8 cellular contexts compared by ENCODE assay signal in the genomic region with DNA sequence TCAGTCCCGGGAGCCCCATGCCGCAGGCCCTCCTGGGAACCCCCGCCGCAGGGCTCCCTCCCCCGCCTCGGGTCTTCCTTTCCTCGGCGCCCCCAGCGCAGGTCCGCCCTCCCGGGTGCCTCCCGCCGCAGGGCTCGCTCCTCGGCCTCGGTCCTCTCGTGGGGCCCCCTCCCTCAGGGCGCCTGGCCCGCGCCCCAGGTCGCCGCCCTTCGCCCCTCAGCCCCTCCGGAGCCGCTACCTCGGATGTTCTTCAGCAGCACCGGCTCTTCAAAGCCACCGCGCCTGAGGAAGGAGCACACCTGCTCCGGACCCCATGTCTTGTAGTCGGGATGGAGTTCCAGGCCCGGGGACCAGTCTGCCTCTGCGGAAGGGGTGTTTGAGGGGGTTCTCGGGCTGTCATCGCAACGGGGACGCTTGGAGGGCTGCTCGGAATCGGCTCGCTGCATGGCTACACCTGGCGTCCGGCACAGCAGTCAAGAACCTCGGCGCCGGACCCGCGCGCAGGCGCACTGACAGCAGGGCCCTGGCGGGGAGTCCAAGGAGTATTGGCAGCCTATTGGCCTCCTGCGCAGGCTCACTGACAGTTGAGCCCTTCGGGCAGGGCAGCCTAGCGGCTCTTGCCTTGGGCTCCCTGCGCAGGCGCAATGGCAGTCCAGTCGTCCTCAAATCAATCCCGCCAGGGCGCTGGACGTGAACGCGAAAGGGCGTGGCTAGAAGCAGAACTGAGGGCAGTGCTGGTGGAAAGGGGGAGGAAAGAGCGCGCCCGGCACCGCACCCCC. TPM values are rescaled to one million over a fixed set of nuclear protein-coding genes. Genes with fewer than 3 reads are reported as not detected.
DNase-seq lines count a peak whose midpoint lies in the region; ATAC-seq and TF ChIP-seq lines count a peak whose summit lies in the region.

A gene (minus strand): TSS at position 511 of the 779 bp plus-strand sequence. CDS start 65 bp downstream, at position 446.

- intact Hi-C loops in spleen (cut with DNase I; ENCODE audit: low total_unique reads) = no loop called here

- no peaks in the 10 kb centered on the region for H3K27me3 ChIP-seq in spleen (replicated peaks in 1 of 7)

- H3K36me3 Mint-ChIP-seq in WTC11 (peaks cover 6% of the 10 kb centered on the region), immature natural killer cell (peaks cover 5 to 12% (median 12%) of the 10 kb centered on the region in 3 donors)

- peaks cover 0 to 19% (median under 1%) of the 10 kb centered on the region in 6 donors for H3K36me3 ChIP-seq in spleen

- peak within 1 kb of the TSS; percentile 89 for H3K27ac Mint-ChIP-seq in WTC11
- peak within 1 kb of the TSS; percentile 86 to 99 (median 94) for H3K27ac Mint-ChIP-seq in immature natural killer cell

- WGBS in spleen, 5 donors = 0 to 1% (median 0%) methylated on average over 38 to 66 of the region's 66 CpGs

- peaks cover 36% of the 10 kb centered on the region for H3K4me1 Mint-ChIP-seq in WTC11
- H3K4me1 Mint-ChIP-seq in immature natural killer cell = peaks cover 59 to 65% of the 10 kb centered on the region in 2 donors

- H3K4me1 ChIP-seq in spleen = peaks cover 23 to 84% (median 59%) of the 10 kb centered on the region in 6 donors

- H3K9me3 ChIP-seq in spleen = no peaks in the 10 kb centered on the region

- no peaks in the 10 kb centered on the region for H3K9me3 Mint-ChIP-seq in WTC11
- H3K9me3 Mint-ChIP-seq in immature natural killer cell = no peaks in the 10 kb centered on the region

- DNase-seq in AG04449 (ENCODE audit: low read depth, low spot score) (peak; percentile 89), NCI-H2227 treated with DMSO at 0.1 percent for 48 hours (lab: John Stamatoyannopoulos, UW) (peak; percentile 97), WTC11 (ENCODE audit: low spot score) (peak; percentile 97), cardiac fibroblast (ENCODE audit: low read depth in 2 of 2) (peak; percentile 98 to 99), immature natural killer cell (peak; percentile 93 to 94 (median 94)), spleen (peak; percentile 99)

- peak within 1 kb of the TSS; percentile 99 for H3K4me3 ChIP-seq in AG04449 (ENCODE audit: low read depth, low read length)
- peak within 1 kb of the TSS; percentile 77 to 100 for H3K4me3 ChIP-seq in cardiac fibroblast (replicated peaks in 1 of 2; ENCODE audit: low read depth in 2 of 2, low read length in 2 of 2)
- H3K4me3 ChIP-seq in spleen = peak within 1 kb of the TSS; percentile 70 to 100 (median 96)

- H3K27ac ChIP-seq in spleen = peak within 1 kb of the TSS; percentile 79 to 98 (median 92)

- peak in 1 of 3 donors; percentile 92 for TF ChIP-seq POLR2A in spleen (IDR thresholded peaks at IDR 0.05)

- H3K4me3 Mint-ChIP-seq in WTC11 (peak within 1 kb of the TSS; percentile 88), immature natural killer cell (peak within 1 kb of the TSS; percentile 93 to 100 (median 98))

- peak; percentile 85 for ATAC-seq in GM18870 (IDR thresholded peaks at IDR 0.05; ENCODE audit: unreplicated experiment)
- peak; percentile 91 for ATAC-seq in HG03135 (IDR thresholded peaks at IDR 0.05; ENCODE audit: unreplicated experiment)
- peak; percentile 94 for ATAC-seq in WTC11

- no peaks in the 10 kb centered on the region; the same call in 1 of the 2 replicates for H3K27me3 Mint-ChIP-seq in WTC11 (ENCODE audit: low read depth)
- H3K27me3 Mint-ChIP-seq in immature natural killer cell (ENCODE audit: low read depth in 3 of 3) = peaks cover 6 to 26% (median 10%) of the 10 kb centered on the region in 3 donors

- POLR2A ChIA-PET in AG04449 (lab: Yijun Ruan, JAX) = no interaction called here
- POLR2A ChIA-PET in WTC11 (lab: Charles Lee) = no interaction called here

- CTCF ChIA-PET in AG04449 (lab: Yijun Ruan, JAX) (no interaction called here), WTC11 (lab: Charles Lee) (interaction anchor here (1.4 kb wide), 1 partner anchor 32 kb away, joined by 5 read pairs; no protein-coding TSS in a partner anchor)

- TF ChIP-seq CTCF in AG04449 (IDR thresholded peaks at IDR 0.05; ENCODE audit: insufficient read depth, low read length, missing control alignments) (no peak), WTC11 (IDR thresholded peaks at IDR 0.05) (no peak), cardiac fibroblast (IDR thresholded peaks at IDR 0.05; ENCODE audit: low read depth, low read length) (peak; percentile 4), spleen (IDR thresholded peaks at IDR 0.05 in 8 of 11, conservative IDR thresholded peaks at IDR 0.05 in 3 of 11) (peak in 7 of 11 experiments; percentile 27 to 69 (median 51))

TF ChIP-seq in WTC11, 78 proteins besides CTCF, POLR2A, EP300 and RAD21 (continues in another document):
- TF ChIP-seq, protein P1, sequence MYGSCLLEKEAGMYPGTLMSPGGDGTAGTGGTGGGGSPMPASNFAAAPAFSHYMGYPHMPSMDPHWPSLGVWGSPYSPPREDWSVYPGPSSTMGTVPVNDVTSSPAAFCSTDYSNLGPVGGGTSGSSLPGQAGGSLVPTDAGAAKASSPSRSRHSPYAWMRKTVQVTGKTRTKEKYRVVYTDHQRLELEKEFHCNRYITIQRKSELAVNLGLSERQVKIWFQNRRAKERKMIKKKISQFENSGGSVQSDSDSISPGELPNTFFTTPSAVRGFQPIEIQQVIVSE (CRISPR knock-in tag; IDR thresholded peaks at IDR 0.05; ENCODE audit: borderline replicate concordance) = no peak
- no peak for TF ChIP-seq RORB (CRISPR knock-in tag; IDR thresholded peaks at IDR 0.05)
- no peak for TF ChIP-seq ZNF138 (CRISPR knock-in tag; conservative IDR thresholded peaks at IDR 0.05)
- TF ChIP-seq IRF2 (CRISPR knock-in tag; IDR thresholded peaks at IDR 0.05; ENCODE audit: borderline replicate concordance, low read depth) = no peak
- peak; percentile 65 for TF ChIP-seq SP1 (CRISPR knock-in tag; conservative IDR thresholded peaks at IDR 0.05)
- TF ChIP-seq ATF1 (CRISPR knock-in tag; IDR thresholded peaks at IDR 0.05) = no peak
- TF ChIP-seq MXD4 (CRISPR knock-in tag; IDR thresholded peaks at IDR 0.05; ENCODE audit: borderline replicate concordance) = no peak
- 0 out of 2 replicates have a peak, but pooled peaks have one; percentile 60 for TF ChIP-seq KAT7 (CRISPR knock-in tag; IDR thresholded peaks at IDR 0.05; ENCODE audit: borderline replicate concordance)
- TF ChIP-seq NFE2L1 (CRISPR knock-in tag; IDR thresholded peaks at IDR 0.05) = no peak
- TF ChIP-seq, protein P2, sequence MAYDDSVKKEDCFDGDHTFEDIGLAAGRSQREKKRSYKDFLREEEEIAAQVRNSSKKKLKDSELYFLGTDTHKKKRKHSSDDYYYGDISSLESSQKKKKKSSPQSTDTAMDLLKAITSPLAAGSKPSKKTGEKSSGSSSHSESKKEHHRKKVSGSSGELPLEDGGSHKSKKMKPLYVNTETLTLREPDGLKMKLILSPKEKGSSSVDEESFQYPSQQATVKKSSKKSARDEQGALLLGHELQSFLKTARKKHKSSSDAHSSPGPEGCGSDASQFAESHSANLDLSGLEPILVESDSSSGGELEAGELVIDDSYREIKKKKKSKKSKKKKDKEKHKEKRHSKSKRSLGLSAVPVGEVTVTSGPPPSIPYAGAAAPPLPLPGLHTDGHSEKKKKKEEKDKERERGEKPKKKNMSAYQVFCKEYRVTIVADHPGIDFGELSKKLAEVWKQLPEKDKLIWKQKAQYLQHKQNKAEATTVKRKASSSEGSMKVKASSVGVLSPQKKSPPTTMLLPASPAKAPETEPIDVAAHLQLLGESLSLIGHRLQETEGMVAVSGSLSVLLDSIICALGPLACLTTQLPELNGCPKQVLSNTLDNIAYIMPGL (CRISPR knock-in tag; IDR thresholded peaks at IDR 0.05) = peak; percentile 75; the same call in 1 of the 2 replicates
- peak; percentile 21; the same call in 1 of the 2 replicates for TF ChIP-seq ZNF317 (CRISPR knock-in tag; IDR thresholded peaks at IDR 0.05; ENCODE audit: borderline replicate concordance, low read depth)
- no peak for TF ChIP-seq NR3C1 (CRISPR knock-in tag; conservative IDR thresholded peaks at IDR 0.05; ENCODE audit: low read depth)
- TF ChIP-seq, protein P3, sequence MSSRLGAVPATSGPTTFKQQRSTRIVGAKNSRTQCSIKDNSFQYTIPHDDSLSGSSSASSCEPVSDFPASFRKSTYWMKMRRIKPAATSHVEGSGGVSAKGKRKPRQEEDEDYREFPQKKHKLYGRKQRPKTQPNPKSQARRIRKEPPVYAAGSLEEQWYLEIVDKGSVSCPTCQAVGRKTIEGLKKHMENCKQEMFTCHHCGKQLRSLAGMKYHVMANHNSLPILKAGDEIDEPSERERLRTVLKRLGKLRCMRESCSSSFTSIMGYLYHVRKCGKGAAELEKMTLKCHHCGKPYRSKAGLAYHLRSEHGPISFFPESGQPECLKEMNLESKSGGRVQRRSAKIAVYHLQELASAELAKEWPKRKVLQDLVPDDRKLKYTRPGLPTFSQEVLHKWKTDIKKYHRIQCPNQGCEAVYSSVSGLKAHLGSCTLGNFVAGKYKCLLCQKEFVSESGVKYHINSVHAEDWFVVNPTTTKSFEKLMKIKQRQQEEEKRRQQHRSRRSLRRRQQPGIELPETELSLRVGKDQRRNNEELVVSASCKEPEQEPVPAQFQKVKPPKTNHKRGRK (CRISPR knock-in tag; IDR thresholded peaks at IDR 0.05; ENCODE audit: borderline replicate concordance) = no peak
- TF ChIP-seq, protein P4, sequence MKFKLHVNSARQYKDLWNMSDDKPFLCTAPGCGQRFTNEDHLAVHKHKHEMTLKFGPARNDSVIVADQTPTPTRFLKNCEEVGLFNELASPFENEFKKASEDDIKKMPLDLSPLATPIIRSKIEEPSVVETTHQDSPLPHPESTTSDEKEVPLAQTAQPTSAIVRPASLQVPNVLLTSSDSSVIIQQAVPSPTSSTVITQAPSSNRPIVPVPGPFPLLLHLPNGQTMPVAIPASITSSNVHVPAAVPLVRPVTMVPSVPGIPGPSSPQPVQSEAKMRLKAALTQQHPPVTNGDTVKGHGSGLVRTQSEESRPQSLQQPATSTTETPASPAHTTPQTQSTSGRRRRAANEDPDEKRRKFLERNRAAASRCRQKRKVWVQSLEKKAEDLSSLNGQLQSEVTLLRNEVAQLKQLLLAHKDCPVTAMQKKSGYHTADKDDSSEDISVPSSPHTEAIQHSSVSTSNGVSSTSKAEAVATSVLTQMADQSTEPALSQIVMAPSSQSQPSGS (CRISPR knock-in tag; IDR thresholded peaks at IDR 0.05; ENCODE audit: borderline replicate concordance, low read depth) = no peak
- no peak for TF ChIP-seq TP53 (CRISPR knock-in tag; IDR thresholded peaks at IDR 0.05)
- peak; percentile 76; the same call in 1 of the 2 replicates for TF ChIP-seq RELA (CRISPR knock-in tag; IDR thresholded peaks at IDR 0.05; ENCODE audit: borderline replicate concordance)
- 0 out of 2 replicates have a peak, but pooled peaks have one; percentile 39 for TF ChIP-seq ETV6 (CRISPR knock-in tag; IDR thresholded peaks at IDR 0.05)
- peak; percentile 65; the same call in 1 of the 2 replicates for TF ChIP-seq CREM (CRISPR knock-in tag; IDR thresholded peaks at IDR 0.05)

RNA-seq across cellular contexts. Expression of the gene that starts here (rescaled TPM):
- total RNA-seq in WTC11 (2021) (31.0 to 34.9 TPM (median 34.2 TPM) in 3 replicates), spleen (100 to 1,000 TPM; 173 to 238 (median 219) TPM)
- polyA plus RNA-seq in immature natural killer cell (100 to 1,000 TPM; 202 to 354 (median 297) TPM), spleen (10 to 100 TPM; 52.3 to 88.7 (median 57.2) TPM)

Comparison
In these comparisons a context has a peak if more than half of its experiments do, and no peak if none do; other contexts are left out.
1. Peak in every context shown above with its lines: DNase-seq, ATAC-seq, H3K4me3 ChIP-seq and H3K27ac ChIP-seq.
2. CTCF ChIP-seq: peak in cardiac fibroblast (single experiment) and spleen (7 of 11); none in AG04449 (single experiment) and WTC11 (single experiment).